Comparison of ENCODE assay signal across 8 cellular contexts in genomic region chr3:141105828-141106628, GRCh38. TPM values are rescaled to one million over a fixed set of nuclear protein-coding genes. Genes with fewer than 3 reads are reported as not detected.
DNase-seq lines count a peak whose midpoint lies in the region; ATAC-seq and TF ChIP-seq lines count a peak whose summit lies in the region.

No MANE protein-coding gene starts in this region.

- DNase-seq in AG04450 (ENCODE audit: low read depth, low spot score), result peak; percentile 69
- DNase-seq in NB4 (ENCODE audit: low read depth), result peak; percentile 79
- DNase-seq in SK-N-DZ (ENCODE audit: low spot score), result peak; percentile 83
- DNase-seq in activated naive CD8-positive, alpha-beta T cell treated with anti-CD3 and anti-CD28 coated beads for 36 hours, result peak; percentile 38
- DNase-seq in cardiac septum (ENCODE audit: low spot score), result peak; percentile 55
- DNase-seq in pulmonary artery endothelial cell (ENCODE audit: low read depth, low spot score), result peak; percentile 48

- no peak overlapping the region for H3K4me3 Mint-ChIP-seq in activated naive CD8-positive, alpha-beta T cell treated with anti-CD3 and anti-CD28 coated beads for 36 hours

- peaks cover 2% of the 10 kb centered on the region for H3K9me3 Mint-ChIP-seq in activated naive CD8-positive, alpha-beta T cell treated with anti-CD3 and anti-CD28 coated beads for 36 hours

- no peaks in the 10 kb centered on the region for H3K4me1 Mint-ChIP-seq in activated naive CD8-positive, alpha-beta T cell treated with anti-CD3 and anti-CD28 coated beads for 36 hours

- no peak overlapping the region for H3K27ac Mint-ChIP-seq in activated naive CD8-positive, alpha-beta T cell treated with anti-CD3 and anti-CD28 coated beads for 36 hours

- peak; percentile 93 for ATAC-seq in GM19025 (IDR thresholded peaks at IDR 0.05; ENCODE audit: low read depth, unreplicated experiment)
- ATAC-seq in GM21367 (IDR thresholded peaks at IDR 0.05; ENCODE audit: unreplicated experiment), result no peak

- H3K27me3 Mint-ChIP-seq in activated naive CD8-positive, alpha-beta T cell treated with anti-CD3 and anti-CD28 coated beads for 36 hours, result no peaks in the 10 kb centered on the region

- H3K9me3 ChIP-seq in AG04450 (ENCODE audit: control insufficient read depth, insufficient read depth, low read length), result no peaks in the 10 kb centered on the region; the same call in 1 of the 2 replicates

- POLR2A ChIA-PET in AG04450 (lab: Yijun Ruan, JAX), result no interaction called here

- CTCF ChIA-PET in AG04450 (lab: Charles Lee), result interaction anchor here (0.7 to 2.0 kb wide), 19 partner anchors 10 to 248 kb away, joined by 3 to 19 read pairs (median 4); no protein-coding TSS in a partner anchor

- H3K27me3 ChIP-seq in AG04450 (ENCODE audit: control insufficient read depth, insufficient read depth, low read length), result peaks cover 26% of the 10 kb centered on the region

- intact Hi-C loops in cardiac septum (cut with DNase I), result loop anchor here (2.0 to 5.0 kb wide), 3 partner anchors 57 to 93 kb away; no protein-coding TSS in a partner anchor

- H3K27ac ChIP-seq in AG04450 (ENCODE audit: low read depth, low read length), result no peak overlapping the region

- TF ChIP-seq CTCF in AG04450 (IDR thresholded peaks at IDR 0.05; ENCODE audit: low read depth, low read length) (peak; percentile 74), NB4 (IDR thresholded peaks at IDR 0.05; ENCODE audit: low read depth, low read length) (peak; percentile 57)

- H3K36me3 Mint-ChIP-seq in activated naive CD8-positive, alpha-beta T cell treated with anti-CD3 and anti-CD28 coated beads for 36 hours, result no peaks in the 10 kb centered on the region

- H3K4me3 ChIP-seq in AG04450 (ENCODE audit: low read depth, low read length) (no peak overlapping the region), NB4 (ENCODE audit: low read depth, low read length) (no peak overlapping the region)

- no peak for TF ChIP-seq POLR2A in NB4 (IDR thresholded peaks at IDR 0.05; ENCODE audit: extremely low read depth, insufficient read length)

RNA-seq across cellular contexts. Expression of gene SPSB4, which starts 54.9 kb away (rescaled TPM):
- not detected in 2 replicates for polyA plus RNA-seq in AG04450 (2011; rRNA removed)
- polyA minus RNA-seq in AG04450 (2011; rRNA and poly(A)+ RNA removed), result not detected in 2 replicates
- polyA plus RNA-seq in SK-N-DZ (2014; cell fraction: cytosol; rRNA removed), result 45.1 and 52.1 TPM in 2 replicates
- 26.7 and 31.5 TPM in 2 replicates for polyA plus RNA-seq in SK-N-DZ (2014; cell fraction: nucleus; rRNA removed)
- not detected for total RNA-seq in activated naive CD8-positive, alpha-beta T cell treated with anti-CD3 and anti-CD28 coated beads for 36 hours
- total RNA-seq in cardiac septum (4.9 TPM), pulmonary artery endothelial cell (not detected in 2 replicates)
